1 cellular context compared by ENCODE assay signal in genomic region chr5:107633171-107633901, GRCh38.
TF ChIP-seq lines count a peak whose summit lies in the region.

No MANE protein-coding gene starts in this region.

TF ChIP-seq in A549, 52 proteins besides CTCF, POLR2A, EP300 and RAD21 (continued from another document):
- TF ChIP-seq ESRRA (IDR thresholded peaks at IDR 0.05; ENCODE audit: borderline replicate concordance, low read length) (no peak), NPAS2 (CRISPR knock-in tag; IDR thresholded peaks at IDR 0.05; ENCODE audit: borderline replicate concordance) (no peak), ELK1 (IDR thresholded peaks at IDR 0.05; ENCODE audit: low read depth, low read length) (no peak), PHF8 (IDR thresholded peaks at IDR 0.05; ENCODE audit: borderline replicate concordance, low read depth) (no peak), BCL3 (IDR thresholded peaks at IDR 0.05) (no peak), JUN (IDR thresholded peaks at IDR 0.05) (no peak), USF2 (IDR thresholded peaks at IDR 0.05) (no peak), POLR2AphosphoS2 (conservative IDR thresholded peaks at IDR 0.05; ENCODE audit: low read length) (no peak), HOXB13 (CRISPR knock-in tag; IDR thresholded peaks at IDR 0.05; ENCODE audit: low read depth) (no peak), HOXA7 (CRISPR knock-in tag; IDR thresholded peaks at IDR 0.05) (no peak)
